ENCODE assay signal across 23 cellular contexts in the genomic region with DNA sequence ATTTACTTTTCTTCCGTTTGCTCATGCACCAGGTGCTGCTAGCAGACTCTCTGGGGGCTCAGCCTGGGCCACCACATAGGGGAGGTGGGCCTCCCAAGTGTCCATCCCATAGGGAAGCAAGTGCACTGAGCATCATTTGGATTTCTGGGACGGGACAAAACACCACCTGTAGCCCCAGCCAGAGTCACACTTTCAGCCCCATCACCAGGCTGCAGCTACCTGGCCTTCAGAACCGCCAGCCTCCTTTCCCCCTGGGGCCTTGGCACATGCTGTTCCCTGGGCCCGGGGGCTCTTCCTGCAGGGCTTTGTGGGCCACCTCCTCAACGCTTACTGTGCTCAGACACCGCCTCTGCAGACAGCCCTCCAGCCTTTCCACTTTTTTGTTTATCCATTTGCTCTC. TPM values are rescaled to one million over a fixed set of nuclear protein-coding genes. Genes with fewer than 3 reads are reported as not detected.
DNase-seq lines count a peak whose midpoint lies in the region; ATAC-seq, FAIRE-seq and TF ChIP-seq lines count a peak whose summit lies in the region.
"Had no signal": no experiment of that assay in that cellular context is flagged by ENCODE, and none has a peak within 500 bp of the region (broad histone marks: within the 10 kb centered on the region; RNA-seq: fewer than 3 reads in every experiment).

No MANE protein-coding gene starts in this region.

- no peak overlapping the region for H3K9ac ChIP-seq in neural progenitor cell

- 90 to 91% methylated on average over 6 of the region's 6 CpGs for WGBS in aorta, 2 donors
- WGBS in thyroid gland, 2 donors: 94 to 97% methylated on average over 5 to 6 of the region's 6 CpGs

- no peaks in the 10 kb centered on the region for H3K79me2 ChIP-seq in neural progenitor cell (ENCODE audit: low read depth)

- POLR2A ChIA-PET in activated CD4-positive, alpha-beta memory T cell treated with anti-CD3 and anti-CD28 coated beads for 36 hours (lab: Charles Lee): no interaction called here
- POLR2A ChIA-PET in activated CD4-positive, alpha-beta memory T cell treated with anti-CD3 and anti-CD28 coated beads, Interleukin-2, amount 10 ng/mL, durations not matched to agents 7 days and 5 days (lab: Charles Lee): interaction anchor here (1.7 to 2.4 kb wide), 2 partner anchors 10 to 14 kb away, joined by 5 to 9 read pairs; no protein-coding TSS in a partner anchor
- POLR2A ChIA-PET in CD4-positive, alpha-beta T cell (lab: Charles Lee): interaction anchor here (0.5 to 6.9 kb wide), 9 partner anchors 9 to 78 kb away, joined by 3 to 92 read pairs (median 4); no protein-coding TSS in a partner anchor

- H3K36me3 Mint-ChIP-seq in activated CD4-positive, alpha-beta memory T cell treated with anti-CD3 and anti-CD28 coated beads for 36 hours: peaks cover 2% of the 10 kb centered on the region
- peaks cover 22% of the 10 kb centered on the region for H3K36me3 Mint-ChIP-seq in activated CD4-positive, alpha-beta memory T cell treated with anti-CD3 and anti-CD28 coated beads, Interleukin-2, amount 10 ng/mL, durations not matched to agents 7 days and 5 days (ENCODE audit: low read depth)
- peaks cover 22% of the 10 kb centered on the region for H3K36me3 Mint-ChIP-seq in CD4-positive, alpha-beta T cell (ENCODE audit: low read depth)
- peaks cover 31% of the 10 kb centered on the region for H3K36me3 Mint-ChIP-seq in activated T-helper 17 cell treated with anti-CD3 and anti-CD28 coated beads, Interleukin-2, amount 50 U/mL, for 72 hours (ENCODE audit: low read depth)
- no peaks in the 10 kb centered on the region for H3K36me3 Mint-ChIP-seq in neural progenitor cell
- H3K36me3 Mint-ChIP-seq: type B pancreatic cell had no signal

- H3K4me1 Mint-ChIP-seq in activated CD4-positive, alpha-beta memory T cell treated with anti-CD3 and anti-CD28 coated beads for 36 hours (ENCODE audit: low read depth): peaks cover 47% of the 10 kb centered on the region
- peaks cover 24% of the 10 kb centered on the region for H3K4me1 Mint-ChIP-seq in activated CD4-positive, alpha-beta memory T cell treated with anti-CD3 and anti-CD28 coated beads, Interleukin-2, amount 10 ng/mL, durations not matched to agents 7 days and 5 days
- H3K4me1 Mint-ChIP-seq in CD4-positive, alpha-beta T cell (ENCODE audit: low read depth): peaks cover 74% of the 10 kb centered on the region
- H3K4me1 Mint-ChIP-seq in activated T-helper 17 cell treated with anti-CD3 and anti-CD28 coated beads, Interleukin-2, amount 50 U/mL, for 72 hours: peaks cover 28% of the 10 kb centered on the region
- peaks cover 16% of the 10 kb centered on the region for H3K4me1 Mint-ChIP-seq in neural progenitor cell

- no peak overlapping the region for H2AFZ ChIP-seq in neural progenitor cell (replicated peaks)

- H3K27me3 Mint-ChIP-seq in activated CD4-positive, alpha-beta memory T cell treated with anti-CD3 and anti-CD28 coated beads for 36 hours: no peaks in the 10 kb centered on the region
- no peaks in the 10 kb centered on the region for H3K27me3 Mint-ChIP-seq in activated CD4-positive, alpha-beta memory T cell treated with anti-CD3 and anti-CD28 coated beads, Interleukin-2, amount 10 ng/mL, durations not matched to agents 7 days and 5 days
- no peaks in the 10 kb centered on the region for H3K27me3 Mint-ChIP-seq in CD4-positive, alpha-beta T cell
- no peaks in the 10 kb centered on the region for H3K27me3 Mint-ChIP-seq in activated T-helper 17 cell treated with anti-CD3 and anti-CD28 coated beads, Interleukin-2, amount 50 U/mL, for 72 hours
- H3K27me3 Mint-ChIP-seq in neural progenitor cell (ENCODE audit: insufficient read depth, low read depth): peaks cover 9% of the 10 kb centered on the region
- H3K27me3 Mint-ChIP-seq: type B pancreatic cell had no signal

- FAIRE-seq in GM19239 (lab: Jason Lieb, UNC): no peak
- FAIRE-seq: A549, keratinocyte had no signal

- no peaks in the 10 kb centered on the region for H3K36me3 ChIP-seq in neural progenitor cell
- H3K36me3 ChIP-seq in aorta (ENCODE audit: control insufficient read depth in 1 of 2, insufficient read depth in 2 of 2, low read length in 1 of 2): no peaks in the 10 kb centered on the region
- H3K36me3 ChIP-seq in thyroid gland: no peaks in the 10 kb centered on the region
- H3K36me3 ChIP-seq: HAP-1, prostate gland, WERI-Rb-1 had no signal

- H3K4me2 ChIP-seq in neural progenitor cell: no peak overlapping the region
- H3K4me2 ChIP-seq: A549 had no signal

- no peaks in the 10 kb centered on the region for H3K4me1 ChIP-seq in neural progenitor cell
- no peaks in the 10 kb centered on the region for H3K4me1 ChIP-seq in aorta (ENCODE audit: control insufficient read depth in 1 of 2, insufficient read depth in 2 of 2, low read length in 2 of 2)
- H3K4me1 ChIP-seq in thyroid gland: no peaks in the 10 kb centered on the region
- H3K4me1 ChIP-seq: A549, HAP-1, prostate gland had no signal

- H3K4me3 Mint-ChIP-seq in activated CD4-positive, alpha-beta memory T cell treated with anti-CD3 and anti-CD28 coated beads for 36 hours: no peak overlapping the region
- no peak overlapping the region for H3K4me3 Mint-ChIP-seq in activated CD4-positive, alpha-beta memory T cell treated with anti-CD3 and anti-CD28 coated beads, Interleukin-2, amount 10 ng/mL, durations not matched to agents 7 days and 5 days
- H3K4me3 Mint-ChIP-seq in CD4-positive, alpha-beta T cell: no peak overlapping the region
- no peak overlapping the region for H3K4me3 Mint-ChIP-seq in activated T-helper 17 cell treated with anti-CD3 and anti-CD28 coated beads, Interleukin-2, amount 50 U/mL, for 72 hours
- H3K4me3 Mint-ChIP-seq in neural progenitor cell: no peak overlapping the region
- H3K4me3 Mint-ChIP-seq: type B pancreatic cell had no signal

- no peak for ATAC-seq in CD4-positive, alpha-beta T cell (ENCODE audit: poor library complexity)
- ATAC-seq in activated T-helper 17 cell treated with anti-CD3 and anti-CD28 coated beads, Interleukin-2, amount 50 U/mL, for 72 hours (replicated peaks): no peak
- no peak for ATAC-seq in aorta (ENCODE audit: low FRiP score)
- ATAC-seq: A549 had no signal

- peak overlapping the region; percentile 57 for H3K27ac ChIP-seq in CD4-positive, alpha-beta T cell (ENCODE audit: low read depth, low read length)
- H3K27ac ChIP-seq in neural progenitor cell (no peak overlapping the region), aorta (ENCODE audit: low read depth in 1 of 2, low read length in 2 of 2) (no peak overlapping the region), thyroid gland (no peak overlapping the region)
- H3K27ac ChIP-seq: A549, lower lobe of right lung, prostate gland, WERI-Rb-1 had no signal

- DNase-seq in activated CD4-positive, alpha-beta memory T cell treated with anti-CD3 and anti-CD28 coated beads for 36 hours: no peak
- DNase-seq in activated CD4-positive, alpha-beta memory T cell treated with anti-CD3 and anti-CD28 coated beads, Interleukin-2, amount 10 ng/mL, durations not matched to agents 7 days and 5 days: no peak
- no peak for DNase-seq in CD4-positive, alpha-beta T cell
- no peak for DNase-seq in neural progenitor cell (ENCODE audit: low spot score)
- DNase-seq in aorta: no peak
- DNase-seq in thyroid gland: no peak
- no peak for DNase-seq in GM19239 (ENCODE audit: insufficient read length, low spot score)
- DNase-seq: activated CD4-positive, alpha-beta T cell treated with anti-CD3 and anti-CD28 coated beads, Interleukin-2, amount 50 U/mL, for 1 hour; EL; glutamatergic neuron; Kasumi-1; lower lobe of right lung; NCI-H1694; NCI-H2171 treated with DMSO at 0.1 percent for 48 hours; NCI-H526 treated with DMSO at 0.1 percent for 48 hours; stimulated activated CD4-positive, alpha-beta T cell treated with anti-CD3 and anti-CD28 coated beads, Interleukin-15, amount 100 ng/mL, for 24 hours; WERI-Rb-1 had no signal

- intact Hi-C loops in activated CD4-positive, alpha-beta memory T cell treated with anti-CD3 and anti-CD28 coated beads for 36 hours (cut with micrococcal nuclease): no loop called here
- intact Hi-C loops in CD4-positive, alpha-beta T cell (cut with DNase I, micrococcal nuclease): no loop called here
- intact Hi-C loops in aorta (cut with DNase I): no loop called here
- intact Hi-C loops in thyroid gland (cut with DNase I): no loop called here

- H3K27me3 ChIP-seq in CD4-positive, alpha-beta T cell (ENCODE audit: control insufficient read depth, insufficient read depth, low read length): no peaks in the 10 kb centered on the region
- H3K27me3 ChIP-seq in neural progenitor cell: no peaks in the 10 kb centered on the region
- no peaks in the 10 kb centered on the region for H3K27me3 ChIP-seq in aorta (ENCODE audit: control insufficient read depth in 1 of 2, insufficient read depth in 2 of 2, low read length in 1 of 2)
- H3K27me3 ChIP-seq in thyroid gland: no peaks in the 10 kb centered on the region

- H4K20me1 ChIP-seq in neural progenitor cell (ENCODE audit: low read depth): no peaks in the 10 kb centered on the region

- H3K9me3 Mint-ChIP-seq in activated CD4-positive, alpha-beta memory T cell treated with anti-CD3 and anti-CD28 coated beads for 36 hours: no peaks in the 10 kb centered on the region
- no peaks in the 10 kb centered on the region for H3K9me3 Mint-ChIP-seq in activated CD4-positive, alpha-beta memory T cell treated with anti-CD3 and anti-CD28 coated beads, Interleukin-2, amount 10 ng/mL, durations not matched to agents 7 days and 5 days
- H3K9me3 Mint-ChIP-seq in CD4-positive, alpha-beta T cell: no peaks in the 10 kb centered on the region
- H3K9me3 Mint-ChIP-seq in activated T-helper 17 cell treated with anti-CD3 and anti-CD28 coated beads, Interleukin-2, amount 50 U/mL, for 72 hours: no peaks in the 10 kb centered on the region
- H3K9me3 Mint-ChIP-seq in neural progenitor cell: peaks cover 5% of the 10 kb centered on the region
- H3K9me3 Mint-ChIP-seq: type B pancreatic cell had no signal

- peak overlapping the region; percentile 42 for H3K27ac Mint-ChIP-seq in activated CD4-positive, alpha-beta memory T cell treated with anti-CD3 and anti-CD28 coated beads for 36 hours
- H3K27ac Mint-ChIP-seq in activated CD4-positive, alpha-beta memory T cell treated with anti-CD3 and anti-CD28 coated beads, Interleukin-2, amount 10 ng/mL, durations not matched to agents 7 days and 5 days: no peak overlapping the region
- H3K27ac Mint-ChIP-seq in CD4-positive, alpha-beta T cell: peak overlapping the region; percentile 85
- H3K27ac Mint-ChIP-seq in activated T-helper 17 cell treated with anti-CD3 and anti-CD28 coated beads, Interleukin-2, amount 50 U/mL, for 72 hours: peak overlapping the region; percentile 89
- H3K27ac Mint-ChIP-seq in neural progenitor cell: peak overlapping the region; percentile 78
- H3K27ac Mint-ChIP-seq: type B pancreatic cell had no signal

- H3K4me3 ChIP-seq in neural progenitor cell: no peak overlapping the region
- no peak overlapping the region for H3K4me3 ChIP-seq in aorta (ENCODE audit: low read length in 2 of 2)
- H3K4me3 ChIP-seq in thyroid gland (replicated peaks in 1 of 3): no peak overlapping the region
- H3K4me3 ChIP-seq: A549, HAP-1, lower lobe of right lung, prostate gland had no signal

- H3F3A ChIP-seq in neural progenitor cell (ENCODE audit: low read depth): no peaks in the 10 kb centered on the region

- CTCF ChIA-PET in activated CD4-positive, alpha-beta memory T cell treated with anti-CD3 and anti-CD28 coated beads for 36 hours (lab: Charles Lee): no interaction called here
- CTCF ChIA-PET in activated CD4-positive, alpha-beta memory T cell treated with anti-CD3 and anti-CD28 coated beads, Interleukin-2, amount 10 ng/mL, durations not matched to agents 7 days and 5 days (lab: Charles Lee): no interaction called here
- CTCF ChIA-PET in CD4-positive, alpha-beta T cell (lab: Charles Lee): no interaction called here

- no peak for TF ChIP-seq CTCF in CD4-positive, alpha-beta T cell (IDR thresholded peaks at IDR 0.05)
- TF ChIP-seq CTCF in neural progenitor cell (IDR thresholded peaks at IDR 0.05): no peak
- TF ChIP-seq CTCF in thyroid gland (IDR thresholded peaks at IDR 0.05): no peak

- H3K9me3 ChIP-seq in CD4-positive, alpha-beta T cell (ENCODE audit: control insufficient read depth, low read length): no peaks in the 10 kb centered on the region
- H3K9me3 ChIP-seq in neural progenitor cell (ENCODE audit: low read depth) (no peaks in the 10 kb centered on the region), aorta (ENCODE audit: control insufficient read depth, low read length) (no peaks in the 10 kb centered on the region), thyroid gland (no peaks in the 10 kb centered on the region)
- H3K9me3 ChIP-seq: A549, HAP-1, lower lobe of right lung, prostate gland had no signal

- TF ChIP-seq POLR2A in thyroid gland (IDR thresholded peaks at IDR 0.05): no peak

RNA-seq across cellular contexts. Expression of gene SUSD3, which starts 19.6 kb away (rescaled TPM):
- 10 to 100 TPM; 67.0 to 72.8 TPM for total RNA-seq in activated CD4-positive, alpha-beta memory T cell treated with anti-CD3 and anti-CD28 coated beads for 36 hours
- 10 to 100 TPM; 69.6 to 71.4 TPM for total RNA-seq in activated CD4-positive, alpha-beta memory T cell treated with anti-CD3 and anti-CD28 coated beads, Interleukin-2, amount 10 ng/mL, durations not matched to agents 7 days and 5 days
- total RNA-seq in CD4-positive, alpha-beta T cell: 10 to 100 TPM; 33.9 to 35.6 TPM
- 10 to 100 TPM; 45.4 to 68.4 TPM for total RNA-seq in activated T-helper 17 cell treated with anti-CD3 and anti-CD28 coated beads, Interleukin-2, amount 50 U/mL, for 72 hours
- total RNA-seq in neural progenitor cell (ENCODE audit: low replicate concordance) (1.8 TPM in 1 of 2 replicates, not detected in the other), aorta (10 to 100 TPM in 1 of 2 donors, 1 to 10 TPM in 1; 3.8 to 10.3 TPM), thyroid gland (10 to 100 TPM in 1 of 4 donors, 1 to 10 TPM in 3; 3.6 to 12.6 (median 5.5) TPM)
- 1 to 10 TPM; 2.6 to 5.0 TPM for polyA plus RNA-seq in aorta

RNA-seq across cellular contexts. Expression of gene CARD19, which starts 57.1 kb away (rescaled TPM):
- total RNA-seq in activated CD4-positive, alpha-beta memory T cell treated with anti-CD3 and anti-CD28 coated beads for 36 hours: 10 to 100 TPM; 77.9 to 80.0 TPM
- 10 to 100 TPM; 80.4 to 83.5 TPM for total RNA-seq in activated CD4-positive, alpha-beta memory T cell treated with anti-CD3 and anti-CD28 coated beads, Interleukin-2, amount 10 ng/mL, durations not matched to agents 7 days and 5 days
- 10 to 100 TPM; 38.8 to 39.2 TPM for total RNA-seq in CD4-positive, alpha-beta T cell
- total RNA-seq in activated T-helper 17 cell treated with anti-CD3 and anti-CD28 coated beads, Interleukin-2, amount 50 U/mL, for 72 hours: 10 to 100 TPM; 83.6 to 87.3 TPM
- 12.3 and 33.4 TPM in 2 replicates for total RNA-seq in neural progenitor cell (ENCODE audit: low replicate concordance)
- 10 to 100 TPM; 47.7 to 50.5 TPM for total RNA-seq in aorta
- polyA plus RNA-seq in aorta: 10 to 100 TPM; 80.1 to 92.3 TPM
- 10 to 100 TPM; 37.0 to 61.8 (median 49.1) TPM for total RNA-seq in thyroid gland
